Comparison of ENCODE assay signal across 16 cellular contexts in genomic region chr13:60754691-60755090, GRCh38.
DNase-seq lines count a peak whose midpoint lies in the region; ATAC-seq and TF ChIP-seq lines count a peak whose summit lies in the region.
"Had no signal": no experiment of that assay in that cellular context is flagged by ENCODE, and none has a peak within 500 bp of the region (broad histone marks: within the 10 kb centered on the region; RNA-seq: fewer than 3 reads in every experiment).

No MANE protein-coding gene starts in this region.

- H3K23ac ChIP-seq in H9 (ENCODE audit: insufficient read length, low read depth, low read length) (no peak overlapping the region), neuronal stem cell (ENCODE audit: low read depth, low read length, poor library complexity) (no peak overlapping the region)

- H4K91ac ChIP-seq in H9 (ENCODE audit: insufficient read length, low read depth, low read length) (no peak overlapping the region), neuronal stem cell (ENCODE audit: low read depth, low read length, poor library complexity) (no peak overlapping the region)

- H3K27ac Mint-ChIP-seq in H9 (peak overlapping the region in 2 of 3 experiments; percentile 53 to 93; a peak in 5 of 7 replicates), endodermal cell (peak overlapping the region; percentile 87)
- no peak overlapping the region for H3K27ac Mint-ChIP-seq in activated T-cell treated with anti-CD3 and anti-CD28 coated beads, Interleukin-2, amount 50 U/mL, for 72 hours
- H3K27ac Mint-ChIP-seq: CD4-positive, CD25-positive, alpha-beta regulatory T cell had no signal

- H2BK5ac ChIP-seq in H9 (ENCODE audit: insufficient read length, low read length) (no peak overlapping the region), neuronal stem cell (ENCODE audit: low read length) (no peak overlapping the region)

- H3K4me2 ChIP-seq in H9 (ENCODE audit: insufficient read depth, insufficient read length, low read length) (no peak overlapping the region), neuronal stem cell (ENCODE audit: insufficient read depth, low read length, poor library complexity, severe bottlenecking) (no peak overlapping the region)

- H2BK120ac ChIP-seq in H9 (ENCODE audit: low read depth, low read length, poor library complexity, severe bottlenecking) (no peak overlapping the region), neuronal stem cell (ENCODE audit: low read depth, low read length) (no peak overlapping the region)

- H3K14ac ChIP-seq in H9 (ENCODE audit: insufficient read depth, low read length) (no peak overlapping the region), neuronal stem cell (ENCODE audit: low read length) (no peak overlapping the region)

- no peaks in the 10 kb centered on the region for H3K23me2 ChIP-seq in H9 (ENCODE audit: insufficient read length, low read depth, low read length, poor library complexity, severe bottlenecking)

- H3K27me3 ChIP-seq in H9 (ENCODE audit: insufficient read depth, low read length) (no peaks in the 10 kb centered on the region), endodermal cell (ENCODE audit: control insufficient read depth, insufficient read depth, low read length, poor library complexity, severe bottlenecking) (no peaks in the 10 kb centered on the region), neuronal stem cell (ENCODE audit: control insufficient read depth in 3 of 3, insufficient read depth in 3 of 3, low read depth in 1 of 3, low read length in 3 of 3) (no peaks in the 10 kb centered on the region)

- no peak overlapping the region for H2BK20ac ChIP-seq in H9 (ENCODE audit: low read depth, low read length, poor library complexity, severe bottlenecking)

- no peaks in the 10 kb centered on the region for H3K36me3 ChIP-seq in endodermal cell (ENCODE audit: control insufficient read depth, insufficient read depth, low read length)
- H3K36me3 ChIP-seq in neuronal stem cell (replicated peaks in 1 of 2; ENCODE audit: control insufficient read depth in 2 of 2, insufficient read depth in 2 of 2, low read length in 2 of 2): no peaks in the 10 kb centered on the region
- H3K36me3 ChIP-seq: BE2C had no signal

- H2AK5ac ChIP-seq in H9 (ENCODE audit: insufficient read length, low read length) (no peak overlapping the region), neuronal stem cell (ENCODE audit: low read depth, low read length) (no peak overlapping the region)

- H3K4me1 Mint-ChIP-seq in H9 (peaks cover 42 to 45% of the 10 kb centered on the region in 2 experiments), endodermal cell (peaks cover 52% of the 10 kb centered on the region)
- H3K4me1 Mint-ChIP-seq in activated T-cell treated with anti-CD3 and anti-CD28 coated beads, Interleukin-2, amount 50 U/mL, for 72 hours (ENCODE audit: low read depth): no peaks in the 10 kb centered on the region
- H3K4me1 Mint-ChIP-seq: CD4-positive, CD25-positive, alpha-beta regulatory T cell had no signal

- H2BK12ac ChIP-seq in H9 (ENCODE audit: insufficient read length, low read depth, low read length): no peak overlapping the region
- H2BK12ac ChIP-seq in neuronal stem cell (ENCODE audit: low read length): no peak overlapping the region

- H3K4me3 Mint-ChIP-seq in H9: no peak overlapping the region
- peak overlapping the region; percentile 9 for H3K4me3 Mint-ChIP-seq in endodermal cell
- H3K4me3 Mint-ChIP-seq in activated T-cell treated with anti-CD3 and anti-CD28 coated beads, Interleukin-2, amount 50 U/mL, for 72 hours: no peak overlapping the region
- H3K4me3 Mint-ChIP-seq: CD4-positive, CD25-positive, alpha-beta regulatory T cell had no signal

- H3K9me3 Mint-ChIP-seq in H9: no peaks in the 10 kb centered on the region
- no peaks in the 10 kb centered on the region for H3K9me3 Mint-ChIP-seq in endodermal cell
- H3K9me3 Mint-ChIP-seq in activated T-cell treated with anti-CD3 and anti-CD28 coated beads, Interleukin-2, amount 50 U/mL, for 72 hours: peaks cover 4% of the 10 kb centered on the region in 2 donors

- H3K9ac ChIP-seq in H9 (ENCODE audit: extremely low read depth, insufficient read length, low read length): no peak overlapping the region
- peak overlapping the region; percentile 14 for H3K9ac ChIP-seq in endodermal cell (ENCODE audit: extremely low read depth, low read length, poor library complexity, severe bottlenecking)
- H3K9ac ChIP-seq in neuronal stem cell (ENCODE audit: low read depth, low read length, poor library complexity): no peak overlapping the region

- DNase-seq in H9 (no peak), NCI-H82 (lab: John Stamatoyannopoulos, UW) (peak; percentile 69), endodermal cell (no peak), neuronal stem cell (ENCODE audit: low spot score) (no peak), HUDEP-2 (lab: John Stamatoyannopoulos, UW; ENCODE audit: unreplicated experiment in 76 of 76) (no peak), amniotic stem cell (lab: John Stamatoyannopoulos, UW) (no peak), globus pallidus (ENCODE audit: low spot score) (no peak)
- DNase-seq in activated T-cell treated with anti-CD3 and anti-CD28 coated beads, Interleukin-2, amount 50 U/mL, for 72 hours: no peak
- DNase-seq: BE2C; CD4-positive, CD25-positive, alpha-beta regulatory T cell; IMR-90; NCI-H1436; NCI-H2029; NCI-H2171; Right ventricle myocardium superior had no signal

- H3K4ac ChIP-seq in H9 (ENCODE audit: low read depth, low read length) (no peak overlapping the region), neuronal stem cell (ENCODE audit: low read length) (no peak overlapping the region)

- H3K36me3 Mint-ChIP-seq in H9 (ENCODE audit: insufficient read depth in 1 of 3, low read depth in 3 of 3) (no peaks in the 10 kb centered on the region), endodermal cell (ENCODE audit: low read depth) (no peaks in the 10 kb centered on the region)
- no peaks in the 10 kb centered on the region for H3K36me3 Mint-ChIP-seq in activated T-cell treated with anti-CD3 and anti-CD28 coated beads, Interleukin-2, amount 50 U/mL, for 72 hours (ENCODE audit: insufficient read depth in 2 of 2)
- H3K36me3 Mint-ChIP-seq: CD4-positive, CD25-positive, alpha-beta regulatory T cell had no signal

- ATAC-seq in activated T-cell treated with anti-CD3 and anti-CD28 coated beads, Interleukin-2, amount 50 U/mL, for 72 hours (replicated peaks in 1 of 2): no peak

- WGBS in H9 (ENCODE audit: extremely low coverage, insufficient read length, low lambda C conversion rate): no CpG with 5 or more reads among the region's 3 CpGs
- WGBS in endodermal cell (ENCODE audit: insufficient coverage in 1 of 2, insufficient read length in 1 of 2), 2 experiments: 65% methylated on average over 3 of the region's 3 CpGs; no CpG with 5 or more reads in 1 of the 2 experiments
- no CpG with 5 or more reads among the region's 3 CpGs for WGBS in neuronal stem cell (ENCODE audit: extremely low coverage in 2 of 2, insufficient read length in 2 of 2, insufficient replicate concordance in 1 of 2), 2 donors

- H4K5ac ChIP-seq in H9 (ENCODE audit: insufficient read length, low read depth, low read length): no peak overlapping the region

- no peak overlapping the region for H3K27ac ChIP-seq in H9 (ENCODE audit: insufficient read length, low read depth, low read length)
- H3K27ac ChIP-seq in endodermal cell (ENCODE audit: low read depth, low read length): no peak overlapping the region
- H3K27ac ChIP-seq in neuronal stem cell (replicated peaks; ENCODE audit: low read length): peak overlapping the region; percentile 30

- H3K18ac ChIP-seq in H9 (ENCODE audit: insufficient read length, low read depth, low read length): no peak overlapping the region
- no peak overlapping the region for H3K18ac ChIP-seq in neuronal stem cell (ENCODE audit: low read length)

- peak overlapping the region; percentile 20 for H3K4me3 ChIP-seq in endodermal cell (ENCODE audit: low read length)
- no peak overlapping the region for H3K4me3 ChIP-seq in neuronal stem cell (ENCODE audit: low read length in 2 of 2)

- H2AFZ ChIP-seq in H9 (ENCODE audit: low read length): no peak overlapping the region
- H2AFZ ChIP-seq in neuronal stem cell (ENCODE audit: low read length): no peak overlapping the region

- H3T11ph ChIP-seq in H9 (ENCODE audit: low read length): no peak overlapping the region

- H3K9me3 ChIP-seq in H9 (ENCODE audit: control insufficient read depth, low read depth, low read length) (no peaks in the 10 kb centered on the region), endodermal cell (ENCODE audit: control insufficient read depth, low read length) (no peaks in the 10 kb centered on the region), neuronal stem cell (replicated peaks in 1 of 2; ENCODE audit: control insufficient read depth in 2 of 2, insufficient read depth in 1 of 2, low read depth in 1 of 2, low read length in 2 of 2) (no peaks in the 10 kb centered on the region)
- H3K9me3 ChIP-seq: BE2C, Caco-2 had no signal

- H3K27me3 Mint-ChIP-seq in H9 (ENCODE audit: low read depth) (no peaks in the 10 kb centered on the region), endodermal cell (ENCODE audit: insufficient read depth) (no peaks in the 10 kb centered on the region)
- H3K27me3 Mint-ChIP-seq in activated T-cell treated with anti-CD3 and anti-CD28 coated beads, Interleukin-2, amount 50 U/mL, for 72 hours (ENCODE audit: low read depth): no peaks in the 10 kb centered on the region
- H3K27me3 Mint-ChIP-seq: CD4-positive, CD25-positive, alpha-beta regulatory T cell had no signal

- H3K79me1 ChIP-seq in H9 (ENCODE audit: insufficient read depth, low read depth, low read length, poor library complexity, severe bottlenecking) (no peaks in the 10 kb centered on the region), neuronal stem cell (ENCODE audit: low read depth, low read length) (no peaks in the 10 kb centered on the region)

- H3K4me1 ChIP-seq in H9 (ENCODE audit: insufficient read depth, low read length) (peaks cover 3% of the 10 kb centered on the region; the same call in 1 of the 2 replicates), endodermal cell (ENCODE audit: control insufficient read depth, insufficient read depth, low read length) (peaks cover 20% of the 10 kb centered on the region), neuronal stem cell (ENCODE audit: control insufficient read depth in 2 of 2, insufficient read depth in 1 of 2, low read depth in 1 of 2, low read length in 2 of 2) (peaks cover 8 to 34% of the 10 kb centered on the region in 2 donors)
- H3K4me1 ChIP-seq: BE2C had no signal

- TF ChIP-seq CTCF in H9 (conservative IDR thresholded peaks at IDR 0.05) (no peak), endodermal cell (conservative IDR thresholded peaks at IDR 0.05) (no peak)

- H2BK15ac ChIP-seq in H9 (ENCODE audit: low read depth, low read length) (no peak overlapping the region), neuronal stem cell (ENCODE audit: low read length) (no peak overlapping the region)

- no peaks in the 10 kb centered on the region for H3K79me2 ChIP-seq in H9 (ENCODE audit: insufficient read depth, low read length)

- H4K8ac ChIP-seq in H9 (replicated peaks; ENCODE audit: insufficient read length, low read depth, low read length) (no peak overlapping the region), neuronal stem cell (ENCODE audit: low read depth, low read length) (no peak overlapping the region)

- H4K20me1 ChIP-seq in H9 (ENCODE audit: control insufficient read depth, insufficient read depth, insufficient read length): no peaks in the 10 kb centered on the region

- H3K56ac ChIP-seq in H9 (ENCODE audit: insufficient read length, low read depth, low read length): no peak overlapping the region
